In the genomic region with DNA sequence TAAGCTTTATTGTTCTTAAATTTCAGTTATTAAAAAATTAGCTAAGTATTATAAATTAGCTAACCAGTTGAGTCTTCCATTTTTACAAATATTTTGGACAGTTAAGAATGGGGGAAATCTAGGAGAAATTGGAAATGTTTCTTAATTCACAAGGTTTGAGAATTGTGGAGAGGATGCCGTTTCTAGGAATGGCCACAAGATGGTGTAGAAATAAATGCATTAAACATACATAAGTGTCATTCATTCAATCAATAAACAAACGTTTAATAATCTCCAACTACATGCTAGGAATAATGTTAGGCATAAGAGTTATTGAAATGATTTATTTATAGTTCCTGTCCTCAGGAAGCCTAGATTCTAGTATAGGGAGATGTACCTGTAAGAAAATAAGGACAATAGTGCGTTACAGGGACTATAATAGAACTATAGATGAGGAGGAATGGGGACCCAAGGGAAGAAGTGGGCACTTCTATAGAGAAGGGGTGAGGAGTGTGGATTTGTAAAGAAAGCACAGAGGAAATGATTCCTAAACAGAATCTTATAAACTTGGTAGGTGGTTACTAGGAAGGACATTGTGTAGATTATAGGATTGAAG, we compare ENCODE assay signal across 10 cellular contexts.
DNase-seq lines count a peak whose midpoint lies in the region; ATAC-seq and TF ChIP-seq lines count a peak whose summit lies in the region.
"Had no signal": no experiment of that assay in that cellular context is flagged by ENCODE, and none has a peak within 500 bp of the region (broad histone marks: within the 10 kb centered on the region; RNA-seq: fewer than 3 reads in every experiment).

No MANE protein-coding gene starts in this region.

- peaks cover 5 to 11% of the 10 kb centered on the region in 2 experiments; a peak in 3 of 4 replicates for H3K4me1 ChIP-seq in HCT116 (ENCODE audit: control insufficient read depth in 1 of 2, insufficient read depth in 2 of 2, low read length in 2 of 2)
- H3K4me1 ChIP-seq in ascending aorta, result peaks cover 0 to 10% of the 10 kb centered on the region in 2 donors
- H3K4me1 ChIP-seq in liver (ENCODE audit: control insufficient read depth in 4 of 4, insufficient read depth in 4 of 4, low read length in 3 of 4), result no peaks in the 10 kb centered on the region
- H3K4me1 ChIP-seq in Peyer's patch, result no peaks in the 10 kb centered on the region

- H3K4me3 ChIP-seq in AG09309 (ENCODE audit: control insufficient read depth, low read depth, low read length) (no peak overlapping the region), HCT116 (replicated peaks in 1 of 2; ENCODE audit: low read depth in 1 of 2, low read length in 2 of 2) (no peak overlapping the region), ascending aorta (no peak overlapping the region), liver (ENCODE audit: low read depth in 1 of 3, low read length in 3 of 3) (no peak overlapping the region), Peyer's patch (no peak overlapping the region)
- H3K4me3 ChIP-seq: lung had no signal

- POLR2A ChIA-PET in HCT116 (lab: Charles Lee), result interaction anchor here (0.6 kb wide), 1 partner anchor 41 kb away, joined by 3 read pairs; no protein-coding TSS in a partner anchor

- H3K27me3 ChIP-seq in HCT116 (ENCODE audit: insufficient read depth, low read length), result no peaks in the 10 kb centered on the region
- H3K27me3 ChIP-seq in ascending aorta, result no peaks in the 10 kb centered on the region
- peaks cover 0 to 3% (median 0%) of the 10 kb centered on the region in 4 donors for H3K27me3 ChIP-seq in liver (ENCODE audit: control insufficient read depth in 4 of 4, insufficient read depth in 4 of 4, low read length in 3 of 4)
- H3K27me3 ChIP-seq in Peyer's patch, result no peaks in the 10 kb centered on the region

- TF ChIP-seq CTCF in AG09309 (IDR thresholded peaks at IDR 0.05; ENCODE audit: control insufficient read depth, insufficient read depth, low read depth, low read length, missing control alignments) (peak; percentile 50), HCT116 (IDR thresholded peaks at IDR 0.05 in 2 of 3, conservative IDR thresholded peaks at IDR 0.05 in 1 of 3; ENCODE audit: borderline replicate concordance in 1 of 3, insufficient read depth in 1 of 3, low read depth in 2 of 3, low read length in 2 of 3) (peak; percentile 43 to 60 (median 49); a peak in 5 of 6 replicates), ascending aorta (IDR thresholded peaks at IDR 0.05) (peak in 2 of 3 experiments; percentile 18 to 31), liver (IDR thresholded peaks at IDR 0.05; ENCODE audit: low read depth, low read length, missing input control) (peak; percentile 52), Peyer's patch (IDR thresholded peaks at IDR 0.05) (peak in 2 of 6 experiments; percentile 7 to 9)

- TF ChIP-seq RAD21 in HCT116 (IDR thresholded peaks at IDR 0.05; ENCODE audit: low read depth) (peak; percentile 59), liver (IDR thresholded peaks at IDR 0.05) (peak; percentile 77)

- no peaks in the 10 kb centered on the region for H3K9me2 ChIP-seq in HCT116 (ENCODE audit: insufficient read depth)

- RAD21 ChIA-PET in HCT116 (lab: Charles Lee; ENCODE audit: low non-redundant PET in 1 of 2, low total read pairs in 2 of 2, uncharacterized antibody in 2 of 2, unreplicated experiment in 2 of 2), result interaction anchor here in 1 of 2 experiments (0.8 kb wide), 1 partner anchor 84 kb away, joined by 3 read pairs; no protein-coding TSS in a partner anchor

- WGBS in liver, result 51% methylated on average over 3 of the region's 3 CpGs

- TF ChIP-seq POLR2A in HCT116 (IDR thresholded peaks at IDR 0.05; ENCODE audit: borderline replicate concordance, extremely low read depth, insufficient read depth, insufficient read length) (no peak), Peyer's patch (IDR thresholded peaks at IDR 0.05) (no peak)

- H4K20me1 ChIP-seq in HCT116 (ENCODE audit: insufficient read depth), result no peaks in the 10 kb centered on the region

- ATAC-seq in HCT116, result peak; percentile 60

- CTCF ChIA-PET in HCT116 (lab: Charles Lee), result interaction anchor here (0.8 kb wide), 1 partner anchor 85 kb away, joined by 3 read pairs; no protein-coding TSS in a partner anchor

- BruUV-seq in HCT116 (replicated peaks; lab: Mats Ljungman, UMichigan), result no TSS peak

- no peak for DNase-seq in AG09309 (ENCODE audit: low read depth)
- DNase-seq in HCT116 (ENCODE audit: low read depth, low spot score), result no peak
- DNase-seq in ascending aorta (ENCODE audit: low spot score in 2 of 2), result no peak
- no peak for DNase-seq in Peyer's patch
- no peak for DNase-seq in NCI-H1417 (lab: John Stamatoyannopoulos, UW)
- no peak for DNase-seq in mesenteric fat pad (ENCODE audit: low spot score)
- DNase-seq in GF-D8 (lab: John Stamatoyannopoulos, UW), result no peak
- DNase-seq: stimulated activated CD4-positive, alpha-beta T cell treated with anti-CD3 and anti-CD28 coated beads, Interleukin-2, amount 100 ng/mL, for 24 hours had no signal

- H3K27ac ChIP-seq in HCT116 (ENCODE audit: low read depth, low read length), result no peak overlapping the region
- no peak overlapping the region for H3K27ac ChIP-seq in ascending aorta
- no peak overlapping the region for H3K27ac ChIP-seq in liver (ENCODE audit: low read depth in 1 of 2, low read length in 2 of 2)
- H3K27ac ChIP-seq in Peyer's patch, result no peak overlapping the region

- no peak overlapping the region for H2AFZ ChIP-seq in HCT116 (ENCODE audit: low read depth, low read length, poor library complexity, severe bottlenecking)

- no peaks in the 10 kb centered on the region for H3K36me3 ChIP-seq in HCT116 (ENCODE audit: control insufficient read depth in 1 of 2, insufficient read depth in 2 of 2, low read length in 2 of 2)
- no peaks in the 10 kb centered on the region for H3K36me3 ChIP-seq in ascending aorta
- H3K36me3 ChIP-seq in liver (ENCODE audit: control insufficient read depth in 4 of 4, insufficient read depth in 3 of 4, low read depth in 1 of 4, low read length in 3 of 4), result no peaks in the 10 kb centered on the region
- H3K36me3 ChIP-seq in Peyer's patch, result no peaks in the 10 kb centered on the region

- no peak overlapping the region for H3K4me2 ChIP-seq in HCT116 (ENCODE audit: low read length)

- H3K9me3 ChIP-seq in HCT116 (ENCODE audit: control insufficient read depth in 1 of 2, insufficient read depth in 1 of 2, low read depth in 1 of 2, low read length in 2 of 2) (no peaks in the 10 kb centered on the region), ascending aorta (no peaks in the 10 kb centered on the region), liver (ENCODE audit: control insufficient read depth in 4 of 4, low read length in 3 of 4) (no peaks in the 10 kb centered on the region), Peyer's patch (no peaks in the 10 kb centered on the region)

- intact Hi-C loops in HCT116 (cut with micrococcal nuclease) (loop anchor here (1.0 kb wide), 1 partner anchor 85 kb away; no protein-coding TSS in a partner anchor), ascending aorta (cut with DNase I) (no loop called here)

- H3K79me2 ChIP-seq in HCT116 (ENCODE audit: insufficient read depth, low read length), result no peaks in the 10 kb centered on the region

- no peak overlapping the region for H3K9ac ChIP-seq in HCT116 (ENCODE audit: low read length)
- no peak overlapping the region for H3K9ac ChIP-seq in liver (ENCODE audit: low read depth in 1 of 2, low read length in 2 of 2)

TF ChIP-seq in HCT116, 20 proteins besides CTCF, POLR2A, EP300 and RAD21 (continues in another document):
- TF ChIP-seq SRF (IDR thresholded peaks at IDR 0.05; ENCODE audit: low read depth) (no peak), SIN3A (IDR thresholded peaks at IDR 0.05; ENCODE audit: low read depth) (no peak), JUND (IDR thresholded peaks at IDR 0.05) (no peak), FOSL1 (IDR thresholded peaks at IDR 0.05; ENCODE audit: low read depth) (no peak), SP1 (IDR thresholded peaks at IDR 0.05; ENCODE audit: low read depth) (no peak), ELF1 (IDR thresholded peaks at IDR 0.05; ENCODE audit: borderline replicate concordance, low read depth) (no peak), YY1 (IDR thresholded peaks at IDR 0.05; ENCODE audit: extremely low read depth, insufficient replicate concordance, low read depth, low read length) (no peak)

TF ChIP-seq in liver, 16 proteins besides CTCF, POLR2A, EP300 and RAD21 (continues in another document):
- TF ChIP-seq RXRA (IDR thresholded peaks at IDR 0.05) (no peak), EGR1 (IDR thresholded peaks at IDR 0.05; ENCODE audit: low read depth in 2 of 2) (no peak), JUND (IDR thresholded peaks at IDR 0.05) (no peak), TAF1 (conservative IDR thresholded peaks at IDR 0.05) (no peak), ATF3 (IDR thresholded peaks at IDR 0.05) (no peak), FOXA2 (IDR thresholded peaks at IDR 0.05) (no peak), YY1 (IDR thresholded peaks at IDR 0.05) (no peak), NR2F2 (IDR thresholded peaks at IDR 0.05) (no peak), HNF4A (conservative IDR thresholded peaks at IDR 0.05) (no peak), GABPA (IDR thresholded peaks at IDR 0.05 in 1 of 2, conservative IDR thresholded peaks at IDR 0.05 in 1 of 2) (no peak), SP1 (IDR thresholded peaks at IDR 0.05) (no peak)
- TF ChIP-seq, protein P1, sequence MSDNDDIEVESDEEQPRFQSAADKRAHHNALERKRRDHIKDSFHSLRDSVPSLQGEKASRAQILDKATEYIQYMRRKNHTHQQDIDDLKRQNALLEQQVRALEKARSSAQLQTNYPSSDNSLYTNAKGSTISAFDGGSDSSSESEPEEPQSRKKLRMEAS (IDR thresholded peaks at IDR 0.05), result no peak
- TF ChIP-seq, protein P2, sequence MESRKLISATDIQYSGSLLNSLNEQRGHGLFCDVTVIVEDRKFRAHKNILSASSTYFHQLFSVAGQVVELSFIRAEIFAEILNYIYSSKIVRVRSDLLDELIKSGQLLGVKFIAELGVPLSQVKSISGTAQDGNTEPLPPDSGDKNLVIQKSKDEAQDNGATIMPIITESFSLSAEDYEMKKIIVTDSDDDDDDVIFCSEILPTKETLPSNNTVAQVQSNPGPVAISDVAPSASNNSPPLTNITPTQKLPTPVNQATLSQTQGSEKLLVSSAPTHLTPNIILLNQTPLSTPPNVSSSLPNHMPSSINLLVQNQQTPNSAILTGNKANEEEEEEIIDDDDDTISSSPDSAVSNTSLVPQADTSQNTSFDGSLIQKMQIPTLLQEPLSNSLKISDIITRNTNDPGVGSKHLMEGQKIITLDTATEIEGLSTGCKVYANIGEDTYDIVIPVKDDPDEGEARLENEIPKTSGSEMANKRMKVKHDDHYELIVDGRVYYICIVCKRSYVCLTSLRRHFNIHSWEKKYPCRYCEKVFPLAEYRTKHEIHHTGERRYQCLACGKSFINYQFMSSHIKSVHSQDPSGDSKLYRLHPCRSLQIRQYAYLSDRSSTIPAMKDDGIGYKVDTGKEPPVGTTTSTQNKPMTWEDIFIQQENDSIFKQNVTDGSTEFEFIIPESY (IDR thresholded peaks at IDR 0.05), result no peak
